In genomic region chr3:9932843-9933560, GRCh38 we compare ENCODE assay signal across 8 cellular contexts. TPM values are rescaled to one million over a fixed set of nuclear protein-coding genes. Genes with fewer than 3 reads are reported as not detected.
DNase-seq lines count a peak whose midpoint lies in the region; ATAC-seq and TF ChIP-seq lines count a peak whose summit lies in the region.

No MANE protein-coding gene starts in this region.

- peaks cover 8% of the 10 kb centered on the region for H3K36me3 Mint-ChIP-seq in chondrocyte (ENCODE audit: low read depth)

- no peaks in the 10 kb centered on the region for H3K9me3 Mint-ChIP-seq in chondrocyte (ENCODE audit: low read depth)

- POLR2A ChIA-PET in AG04450 (lab: Yijun Ruan, JAX), result interaction anchor here (0.6 to 2.2 kb wide), 13 partner anchors 9 to 140 kb away, joined by 3 to 22 read pairs (median 5); partner anchors contain the start of genes ARPC4, IL17RE, JAGN1 and TTLL3

- ATAC-seq in GM18520 (IDR thresholded peaks at IDR 0.05; ENCODE audit: unreplicated experiment), result peak; percentile 53
- peak; percentile 62 for ATAC-seq in HG03039 (IDR thresholded peaks at IDR 0.05; ENCODE audit: unreplicated experiment)
- peak; percentile 81 to 83 for ATAC-seq in activated CD4-positive, CD25-positive, alpha-beta regulatory T cell treated with anti-CD3 and anti-CD28 coated beads, Interleukin-2, amount 50 U/mL, for 24 hours
- ATAC-seq in left lobe of liver, result peak; percentile 77

- peaks cover 24% of the 10 kb centered on the region for H3K4me1 Mint-ChIP-seq in chondrocyte (ENCODE audit: low read depth)

- peak overlapping the region; percentile 77 for H3K4me3 ChIP-seq in AG04450 (ENCODE audit: low read depth, low read length)

- peak overlapping the region; percentile 88 for H3K27ac Mint-ChIP-seq in chondrocyte (ENCODE audit: unreplicated experiment)

- TF ChIP-seq CTCF in AG04450 (IDR thresholded peaks at IDR 0.05; ENCODE audit: low read depth, low read length) (peak; percentile 75), chondrocyte (IDR thresholded peaks at IDR 0.05) (peak; percentile 89)

- DNase-seq in AG04450 (ENCODE audit: low read depth, low spot score) (no peak), NCI-H2196 (lab: John Stamatoyannopoulos, UW; ENCODE audit: unreplicated experiment) (peak; percentile 65), chondrocyte (ENCODE audit: low spot score) (peak; percentile 94), left lobe of liver (ENCODE audit: low spot score) (peak; percentile 81)
- peak; percentile 91 for DNase-seq in stimulated activated CD4-positive, alpha-beta T cell treated with anti-CD3 and anti-CD28 coated beads, Interleukin-2, amount 100 ng/mL, for 24 hours

- peak overlapping the region; percentile 93 for H3K27ac ChIP-seq in AG04450 (ENCODE audit: low read depth, low read length)

- H3K27me3 ChIP-seq in AG04450 (ENCODE audit: control insufficient read depth, insufficient read depth, low read length), result no peaks in the 10 kb centered on the region

- H3K4me3 Mint-ChIP-seq in chondrocyte (ENCODE audit: unreplicated experiment), result peak overlapping the region; percentile 80

- no peaks in the 10 kb centered on the region; the same call in 1 of the 2 replicates for H3K9me3 ChIP-seq in AG04450 (ENCODE audit: control insufficient read depth, insufficient read depth, low read length)

- H3K27me3 Mint-ChIP-seq in chondrocyte (ENCODE audit: low read depth), result no peaks in the 10 kb centered on the region

- CTCF ChIA-PET in AG04450 (lab: Charles Lee), result interaction anchor here (0.6 to 5.4 kb wide), 36 partner anchors 11 to 1489 kb away, joined by 3 to 43 read pairs (median 5); partner anchors contain the start of genes IL17RC, PRRT3, RPUSD3 and TATDN2

RNA-seq across cellular contexts. Expression of gene CRELD1, which starts 0.6 kb away (rescaled TPM):
- polyA plus RNA-seq in AG04450 (2011; rRNA removed), result 29.5 TPM in 2 replicates
- 11.0 and 16.5 TPM in 2 replicates for polyA minus RNA-seq in AG04450 (2011; rRNA and poly(A)+ RNA removed)
- 26.5 to 29.9 TPM (median 28.2 TPM) in 3 replicates for total RNA-seq in chondrocyte
- total RNA-seq in left lobe of liver, result 41.0 TPM

RNA-seq across cellular contexts. Expression of gene IL17RC, which starts 16.1 kb away (rescaled TPM):
- polyA plus RNA-seq in AG04450 (2011; rRNA removed), result 17.3 and 24.4 TPM in 2 replicates
- 20.6 and 33.6 TPM in 2 replicates for polyA minus RNA-seq in AG04450 (2011; rRNA and poly(A)+ RNA removed)
- total RNA-seq in chondrocyte (20.8 to 26.4 TPM (median 21.3 TPM) in 3 replicates), left lobe of liver (52.2 TPM)

RNA-seq across cellular contexts. Expression of gene PRRT3, which starts 19.2 kb away (rescaled TPM):
- 3.4 and 4.2 TPM in 2 replicates for polyA plus RNA-seq in AG04450 (2011; rRNA removed)
- 8.9 and 10.9 TPM in 2 replicates for polyA minus RNA-seq in AG04450 (2011; rRNA and poly(A)+ RNA removed)
- total RNA-seq in chondrocyte (3.9 to 7.6 TPM (median 3.9 TPM) in 3 replicates), left lobe of liver (0.50 TPM)

RNA-seq across cellular contexts. Expression of gene IL17RE, which starts 30.4 kb away (rescaled TPM):
- 2.0 and 2.1 TPM in 2 replicates for polyA plus RNA-seq in AG04450 (2011; rRNA removed)
- polyA minus RNA-seq in AG04450 (2011; rRNA and poly(A)+ RNA removed), result 3.5 and 5.1 TPM in 2 replicates
- total RNA-seq in chondrocyte (0.42 to 1.6 TPM (median 0.92 TPM) in 3 replicates), left lobe of liver (2.5 TPM)

RNA-seq across cellular contexts. Expression of gene JAGN1, which starts 42.6 kb away (rescaled TPM):
- 44.4 and 47.9 TPM in 2 replicates for polyA plus RNA-seq in AG04450 (2011; rRNA removed)
- 38.3 and 45.5 TPM in 2 replicates for polyA minus RNA-seq in AG04450 (2011; rRNA and poly(A)+ RNA removed)
- total RNA-seq in chondrocyte (20.3 to 25.1 TPM (median 24.5 TPM) in 3 replicates), left lobe of liver (21.4 TPM)
